1 cellular context compared by ENCODE assay signal in the genomic region with DNA sequence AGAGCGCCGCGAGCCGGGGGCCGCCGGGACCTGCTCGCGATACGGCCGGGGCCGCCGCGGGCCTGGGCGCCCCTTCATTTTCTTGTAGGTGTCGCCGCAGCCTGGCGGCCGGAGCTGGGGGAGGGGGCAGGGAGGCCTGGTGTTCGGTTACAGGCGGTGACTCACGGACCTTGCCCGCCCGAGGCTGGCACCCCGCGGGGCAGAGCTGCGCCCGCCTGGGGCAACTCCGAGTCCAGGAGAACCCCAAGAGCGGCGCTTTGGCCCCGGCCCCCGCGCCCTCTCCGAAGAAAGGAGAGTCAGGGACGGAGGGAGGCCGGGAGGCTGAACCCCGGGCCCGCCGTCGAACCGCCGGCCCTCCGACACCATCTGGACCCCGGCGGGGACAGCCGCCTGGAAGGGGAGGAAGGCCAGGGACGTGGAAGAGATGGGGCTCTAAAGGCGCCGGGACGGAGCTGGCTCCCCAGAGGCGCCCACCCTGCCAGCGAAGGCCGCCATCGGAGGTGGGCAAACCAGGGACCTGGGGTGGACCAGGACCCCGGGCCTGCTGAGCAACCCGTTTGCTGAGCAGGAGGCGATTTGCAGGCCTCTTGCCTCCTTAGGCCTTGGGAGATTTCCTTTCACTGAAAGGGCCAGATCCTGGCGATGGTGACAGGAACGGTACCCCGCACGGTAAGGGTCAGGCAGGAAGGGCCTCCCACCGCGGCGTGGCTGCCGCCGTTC.
TF ChIP-seq lines count a peak whose summit lies in the region.

No MANE protein-coding gene starts in this region.

TF ChIP-seq in HepG2, 621 proteins besides CTCF, POLR2A, EP300 and RAD21 (continued from another document):
- TF ChIP-seq, protein P1, sequence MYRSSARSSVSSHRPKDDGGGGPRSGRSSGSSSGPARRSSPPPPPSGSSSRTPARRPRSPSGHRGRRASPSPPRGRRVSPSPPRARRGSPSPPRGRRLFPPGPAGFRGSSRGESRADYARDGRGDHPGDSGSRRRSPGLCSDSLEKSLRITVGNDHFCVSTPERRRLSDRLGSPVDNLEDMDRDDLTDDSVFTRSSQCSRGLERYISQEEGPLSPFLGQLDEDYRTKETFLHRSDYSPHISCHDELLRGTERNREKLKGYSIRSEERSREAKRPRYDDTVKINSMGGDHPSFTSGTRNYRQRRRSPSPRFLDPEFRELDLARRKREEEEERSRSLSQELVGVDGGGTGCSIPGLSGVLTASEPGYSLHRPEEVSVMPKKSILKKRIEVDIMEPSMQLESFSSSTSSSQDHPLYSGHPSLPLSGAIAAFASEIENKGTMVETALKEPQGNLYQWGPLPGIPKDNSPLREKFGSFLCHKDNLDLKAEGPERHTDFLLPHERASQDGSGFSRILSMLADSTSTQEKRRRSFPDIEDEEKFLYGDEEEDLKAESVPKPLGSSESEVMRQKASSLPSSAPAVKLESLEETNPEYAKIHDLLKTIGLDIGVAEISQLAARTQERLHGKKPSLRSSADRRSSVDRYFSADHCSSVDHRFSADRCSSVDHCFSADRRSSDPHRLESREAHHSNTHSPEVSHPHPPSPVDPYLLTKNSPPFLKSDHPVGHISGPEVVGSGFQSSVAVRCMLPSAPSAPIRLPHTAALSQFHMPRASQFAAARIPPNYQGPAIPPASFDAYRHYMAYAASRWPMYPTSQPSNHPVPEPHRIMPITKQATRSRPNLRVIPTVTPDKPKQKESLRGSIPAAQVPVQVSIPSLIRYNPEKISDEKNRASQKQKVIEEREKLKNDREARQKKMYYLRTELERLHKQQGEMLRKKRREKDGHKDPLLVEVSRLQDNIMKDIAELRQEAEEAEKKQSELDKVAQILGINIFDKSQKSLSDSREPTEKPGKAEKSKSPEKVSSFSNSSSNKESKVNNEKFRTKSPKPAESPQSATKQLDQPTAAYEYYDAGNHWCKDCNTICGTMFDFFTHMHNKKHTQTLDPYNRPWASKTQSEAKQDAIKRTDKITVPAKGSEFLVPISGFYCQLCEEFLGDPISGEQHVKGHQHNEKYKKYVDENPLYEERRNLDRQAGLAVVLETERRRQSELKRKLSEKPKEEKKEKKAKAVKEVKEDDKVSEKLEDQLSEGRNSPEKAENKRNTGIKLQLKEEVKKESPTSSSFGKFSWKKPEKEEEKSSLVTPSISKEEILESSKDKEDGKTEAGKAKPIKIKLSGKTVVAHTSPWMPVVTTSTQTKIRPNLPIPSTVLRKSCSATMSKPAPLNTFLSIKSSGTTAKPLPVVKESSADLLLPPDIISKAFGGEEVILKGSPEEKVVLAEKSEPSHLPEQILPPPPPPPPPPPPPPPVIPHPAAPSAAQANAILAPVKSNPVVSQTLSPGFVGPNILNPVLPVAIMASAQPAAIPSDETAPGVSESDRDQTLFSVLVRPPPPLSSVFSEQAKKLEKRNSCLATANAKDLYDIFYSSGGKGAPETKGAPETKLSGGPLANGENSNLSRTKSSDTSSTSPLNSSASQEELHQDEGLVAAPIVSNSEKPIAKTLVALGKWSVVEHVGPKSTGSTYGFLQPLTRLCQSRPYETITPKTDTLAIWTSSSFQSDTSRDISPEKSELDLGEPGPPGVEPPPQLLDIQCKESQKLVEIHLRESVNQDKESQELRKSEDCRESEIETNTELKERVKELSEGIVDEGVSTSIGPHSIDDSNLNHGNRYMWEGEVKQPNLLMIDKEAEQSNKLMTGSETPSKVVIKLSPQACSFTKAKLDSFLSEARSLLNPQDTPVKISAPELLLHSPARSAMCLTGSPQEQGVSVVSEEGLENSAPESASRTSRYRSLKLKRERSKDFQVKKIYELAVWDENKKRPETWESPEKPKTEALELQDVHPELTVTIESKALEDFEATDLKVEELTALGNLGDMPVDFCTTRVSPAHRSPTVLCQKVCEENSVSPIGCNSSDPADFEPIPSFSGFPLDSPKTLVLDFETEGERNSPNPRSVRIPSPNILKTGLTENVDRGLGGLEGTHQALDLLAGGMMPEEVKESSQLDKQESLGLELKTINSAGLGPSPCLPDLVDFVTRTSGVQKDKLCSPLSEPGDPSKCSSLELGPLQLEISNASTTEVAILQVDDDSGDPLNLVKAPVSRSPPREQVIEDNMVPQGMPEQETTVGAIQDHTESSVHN (CRISPR knock-in tag; IDR thresholded peaks at IDR 0.05): no peak
- no peak for TF ChIP-seq ZNF253 (CRISPR knock-in tag; IDR thresholded peaks at IDR 0.05; ENCODE audit: borderline replicate concordance)
